ENCODE assay signal across 1 cellular context in genomic region chr9:124054671-124055212, GRCh38.
TF ChIP-seq lines count a peak whose summit lies in the region.

No MANE protein-coding gene starts in this region.

TF ChIP-seq in GM12878, 131 proteins besides CTCF, POLR2A, EP300 and RAD21 (continued from another document and continues in another):
- TF ChIP-seq, protein P1, sequence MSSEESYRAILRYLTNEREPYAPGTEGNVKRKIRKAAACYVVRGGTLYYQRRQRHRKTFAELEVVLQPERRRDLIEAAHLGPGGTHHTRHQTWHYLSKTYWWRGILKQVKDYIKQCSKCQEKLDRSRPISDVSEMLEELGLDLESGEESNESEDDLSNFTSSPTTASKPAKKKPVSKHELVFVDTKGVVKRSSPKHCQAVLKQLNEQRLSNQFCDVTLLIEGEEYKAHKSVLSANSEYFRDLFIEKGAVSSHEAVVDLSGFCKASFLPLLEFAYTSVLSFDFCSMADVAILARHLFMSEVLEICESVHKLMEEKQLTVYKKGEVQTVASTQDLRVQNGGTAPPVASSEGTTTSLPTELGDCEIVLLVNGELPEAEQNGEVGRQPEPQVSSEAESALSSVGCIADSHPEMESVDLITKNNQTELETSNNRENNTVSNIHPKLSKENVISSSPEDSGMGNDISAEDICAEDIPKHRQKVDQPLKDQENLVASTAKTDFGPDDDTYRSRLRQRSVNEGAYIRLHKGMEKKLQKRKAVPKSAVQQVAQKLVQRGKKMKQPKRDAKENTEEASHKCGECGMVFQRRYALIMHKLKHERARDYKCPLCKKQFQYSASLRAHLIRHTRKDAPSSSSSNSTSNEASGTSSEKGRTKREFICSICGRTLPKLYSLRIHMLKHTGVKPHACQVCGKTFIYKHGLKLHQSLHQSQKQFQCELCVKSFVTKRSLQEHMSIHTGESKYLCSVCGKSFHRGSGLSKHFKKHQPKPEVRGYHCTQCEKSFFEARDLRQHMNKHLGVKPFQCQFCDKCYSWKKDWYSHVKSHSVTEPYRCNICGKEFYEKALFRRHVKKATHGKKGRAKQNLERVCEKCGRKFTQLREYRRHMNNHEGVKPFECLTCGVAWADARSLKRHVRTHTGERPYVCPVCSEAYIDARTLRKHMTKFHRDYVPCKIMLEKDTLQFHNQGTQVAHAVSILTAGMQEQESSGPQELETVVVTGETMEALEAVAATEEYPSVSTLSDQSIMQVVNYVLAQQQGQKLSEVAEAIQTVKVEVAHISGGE (CRISPR knock-in tag; IDR thresholded peaks at IDR 0.05): no peak
- 0 out of 2 replicates have a peak, but pooled peaks have one; percentile 33 for TF ChIP-seq BMI1 (IDR thresholded peaks at IDR 0.05; ENCODE audit: borderline replicate concordance)
- TF ChIP-seq, protein P2, sequence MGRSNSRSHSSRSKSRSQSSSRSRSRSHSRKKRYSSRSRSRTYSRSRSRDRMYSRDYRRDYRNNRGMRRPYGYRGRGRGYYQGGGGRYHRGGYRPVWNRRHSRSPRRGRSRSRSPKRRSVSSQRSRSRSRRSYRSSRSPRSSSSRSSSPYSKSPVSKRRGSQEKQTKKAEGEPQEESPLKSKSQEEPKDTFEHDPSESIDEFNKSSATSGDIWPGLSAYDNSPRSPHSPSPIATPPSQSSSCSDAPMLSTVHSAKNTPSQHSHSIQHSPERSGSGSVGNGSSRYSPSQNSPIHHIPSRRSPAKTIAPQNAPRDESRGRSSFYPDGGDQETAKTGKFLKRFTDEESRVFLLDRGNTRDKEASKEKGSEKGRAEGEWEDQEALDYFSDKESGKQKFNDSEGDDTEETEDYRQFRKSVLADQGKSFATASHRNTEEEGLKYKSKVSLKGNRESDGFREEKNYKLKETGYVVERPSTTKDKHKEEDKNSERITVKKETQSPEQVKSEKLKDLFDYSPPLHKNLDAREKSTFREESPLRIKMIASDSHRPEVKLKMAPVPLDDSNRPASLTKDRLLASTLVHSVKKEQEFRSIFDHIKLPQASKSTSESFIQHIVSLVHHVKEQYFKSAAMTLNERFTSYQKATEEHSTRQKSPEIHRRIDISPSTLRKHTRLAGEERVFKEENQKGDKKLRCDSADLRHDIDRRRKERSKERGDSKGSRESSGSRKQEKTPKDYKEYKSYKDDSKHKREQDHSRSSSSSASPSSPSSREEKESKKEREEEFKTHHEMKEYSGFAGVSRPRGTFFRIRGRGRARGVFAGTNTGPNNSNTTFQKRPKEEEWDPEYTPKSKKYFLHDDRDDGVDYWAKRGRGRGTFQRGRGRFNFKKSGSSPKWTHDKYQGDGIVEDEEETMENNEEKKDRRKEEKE (IDR thresholded peaks at IDR 0.05): no peak
- TF ChIP-seq MLLT1 (IDR thresholded peaks at IDR 0.05): peak; percentile 99
- TF ChIP-seq DPF2 (IDR thresholded peaks at IDR 0.05): peak; percentile 85
- TF ChIP-seq NR2F1 (conservative IDR thresholded peaks at IDR 0.05): peak; percentile 91
- TF ChIP-seq ZNF274 (IDR thresholded peaks at IDR 0.05; ENCODE audit: insufficient read depth, insufficient read length): no peak
- peak; percentile 93; the same call in 1 of the 2 replicates for TF ChIP-seq MTA3 (IDR thresholded peaks at IDR 0.05; ENCODE audit: borderline replicate concordance, low read length)
- no peak for TF ChIP-seq CHD1 (IDR thresholded peaks at IDR 0.05; ENCODE audit: low read depth, low read length)
- TF ChIP-seq, protein P3, sequence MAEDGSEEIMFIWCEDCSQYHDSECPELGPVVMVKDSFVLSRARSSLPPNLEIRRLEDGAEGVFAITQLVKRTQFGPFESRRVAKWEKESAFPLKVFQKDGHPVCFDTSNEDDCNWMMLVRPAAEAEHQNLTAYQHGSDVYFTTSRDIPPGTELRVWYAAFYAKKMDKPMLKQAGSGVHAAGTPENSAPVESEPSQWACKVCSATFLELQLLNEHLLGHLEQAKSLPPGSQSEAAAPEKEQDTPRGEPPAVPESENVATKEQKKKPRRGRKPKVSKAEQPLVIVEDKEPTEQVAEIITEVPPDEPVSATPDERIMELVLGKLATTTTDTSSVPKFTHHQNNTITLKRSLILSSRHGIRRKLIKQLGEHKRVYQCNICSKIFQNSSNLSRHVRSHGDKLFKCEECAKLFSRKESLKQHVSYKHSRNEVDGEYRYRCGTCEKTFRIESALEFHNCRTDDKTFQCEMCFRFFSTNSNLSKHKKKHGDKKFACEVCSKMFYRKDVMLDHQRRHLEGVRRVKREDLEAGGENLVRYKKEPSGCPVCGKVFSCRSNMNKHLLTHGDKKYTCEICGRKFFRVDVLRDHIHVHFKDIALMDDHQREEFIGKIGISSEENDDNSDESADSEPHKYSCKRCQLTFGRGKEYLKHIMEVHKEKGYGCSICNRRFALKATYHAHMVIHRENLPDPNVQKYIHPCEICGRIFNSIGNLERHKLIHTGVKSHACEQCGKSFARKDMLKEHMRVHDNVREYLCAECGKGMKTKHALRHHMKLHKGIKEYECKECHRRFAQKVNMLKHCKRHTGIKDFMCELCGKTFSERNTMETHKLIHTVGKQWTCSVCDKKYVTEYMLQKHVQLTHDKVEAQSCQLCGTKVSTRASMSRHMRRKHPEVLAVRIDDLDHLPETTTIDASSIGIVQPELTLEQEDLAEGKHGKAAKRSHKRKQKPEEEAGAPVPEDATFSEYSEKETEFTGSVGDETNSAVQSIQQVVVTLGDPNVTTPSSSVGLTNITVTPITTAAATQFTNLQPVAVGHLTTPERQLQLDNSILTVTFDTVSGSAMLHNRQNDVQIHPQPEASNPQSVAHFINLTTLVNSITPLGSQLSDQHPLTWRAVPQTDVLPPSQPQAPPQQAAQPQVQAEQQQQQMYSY (CRISPR knock-in tag; IDR thresholded peaks at IDR 0.05): no peak
- 0 out of 2 replicates have a peak, but pooled peaks have one; percentile 59 for TF ChIP-seq MEF2A (IDR thresholded peaks at IDR 0.05; ENCODE audit: insufficient read depth, low read depth, low read length)
- TF ChIP-seq, protein P4, sequence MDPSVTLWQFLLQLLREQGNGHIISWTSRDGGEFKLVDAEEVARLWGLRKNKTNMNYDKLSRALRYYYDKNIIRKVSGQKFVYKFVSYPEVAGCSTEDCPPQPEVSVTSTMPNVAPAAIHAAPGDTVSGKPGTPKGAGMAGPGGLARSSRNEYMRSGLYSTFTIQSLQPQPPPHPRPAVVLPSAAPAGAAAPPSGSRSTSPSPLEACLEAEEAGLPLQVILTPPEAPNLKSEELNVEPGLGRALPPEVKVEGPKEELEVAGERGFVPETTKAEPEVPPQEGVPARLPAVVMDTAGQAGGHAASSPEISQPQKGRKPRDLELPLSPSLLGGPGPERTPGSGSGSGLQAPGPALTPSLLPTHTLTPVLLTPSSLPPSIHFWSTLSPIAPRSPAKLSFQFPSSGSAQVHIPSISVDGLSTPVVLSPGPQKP (IDR thresholded peaks at IDR 0.05; ENCODE audit: low read depth, low read length): no peak
- TF ChIP-seq SIN3A (IDR thresholded peaks at IDR 0.05; ENCODE audit: low read depth, low read length): no peak
- TF ChIP-seq RUNX3 (IDR thresholded peaks at IDR 0.05; ENCODE audit: low read length): peak; percentile 100
- peak; percentile 91 for TF ChIP-seq ZBED1 (IDR thresholded peaks at IDR 0.05; ENCODE audit: borderline replicate concordance)
- TF ChIP-seq YY1 (IDR thresholded peaks at IDR 0.05; ENCODE audit: low read depth, low read length): no peak
- TF ChIP-seq SMC3 (IDR thresholded peaks at IDR 0.05; ENCODE audit: borderline replicate concordance, low read length): no peak; the same call in 1 of the 2 replicates
- no peak for TF ChIP-seq USF1 (IDR thresholded peaks at IDR 0.05; ENCODE audit: borderline replicate concordance, extremely low read length, insufficient read depth, low read depth, low read length)
- peak; percentile 88 for TF ChIP-seq NBN (IDR thresholded peaks at IDR 0.05)
- TF ChIP-seq MXI1 (IDR thresholded peaks at IDR 0.05; ENCODE audit: low read depth, low read length): no peak
- 0 out of 2 replicates have a peak, but pooled peaks have one; percentile 44 for TF ChIP-seq JUND (IDR thresholded peaks at IDR 0.05; ENCODE audit: low read depth, low read length)
- TF ChIP-seq TBL1XR1 (IDR thresholded peaks at IDR 0.05; ENCODE audit: low read depth, low read length): peak; percentile 94
- no peak for TF ChIP-seq TAF1 (IDR thresholded peaks at IDR 0.05; ENCODE audit: borderline replicate concordance, low read depth, low read length)
- TF ChIP-seq EGR1 (IDR thresholded peaks at IDR 0.05; ENCODE audit: borderline replicate concordance in 1 of 2, low read depth in 2 of 2, low read length in 2 of 2): no peak
- TF ChIP-seq NRF1 (conservative IDR thresholded peaks at IDR 0.05; ENCODE audit: low read depth, low read length): no peak
- TF ChIP-seq, protein P5, sequence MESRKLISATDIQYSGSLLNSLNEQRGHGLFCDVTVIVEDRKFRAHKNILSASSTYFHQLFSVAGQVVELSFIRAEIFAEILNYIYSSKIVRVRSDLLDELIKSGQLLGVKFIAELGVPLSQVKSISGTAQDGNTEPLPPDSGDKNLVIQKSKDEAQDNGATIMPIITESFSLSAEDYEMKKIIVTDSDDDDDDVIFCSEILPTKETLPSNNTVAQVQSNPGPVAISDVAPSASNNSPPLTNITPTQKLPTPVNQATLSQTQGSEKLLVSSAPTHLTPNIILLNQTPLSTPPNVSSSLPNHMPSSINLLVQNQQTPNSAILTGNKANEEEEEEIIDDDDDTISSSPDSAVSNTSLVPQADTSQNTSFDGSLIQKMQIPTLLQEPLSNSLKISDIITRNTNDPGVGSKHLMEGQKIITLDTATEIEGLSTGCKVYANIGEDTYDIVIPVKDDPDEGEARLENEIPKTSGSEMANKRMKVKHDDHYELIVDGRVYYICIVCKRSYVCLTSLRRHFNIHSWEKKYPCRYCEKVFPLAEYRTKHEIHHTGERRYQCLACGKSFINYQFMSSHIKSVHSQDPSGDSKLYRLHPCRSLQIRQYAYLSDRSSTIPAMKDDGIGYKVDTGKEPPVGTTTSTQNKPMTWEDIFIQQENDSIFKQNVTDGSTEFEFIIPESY (IDR thresholded peaks at IDR 0.05): no peak
- no peak for TF ChIP-seq ZBTB40 (IDR thresholded peaks at IDR 0.05; ENCODE audit: borderline replicate concordance)
- TF ChIP-seq BHLHE40 (IDR thresholded peaks at IDR 0.05; ENCODE audit: borderline replicate concordance in 1 of 2, low read depth in 2 of 2, low read length in 1 of 2): peak; percentile 70 to 82
- TF ChIP-seq NFXL1 (IDR thresholded peaks at IDR 0.05; ENCODE audit: borderline replicate concordance): no peak
- no peak for TF ChIP-seq E2F4 (IDR thresholded peaks at IDR 0.05; ENCODE audit: low read depth, low read length)
- TF ChIP-seq PBX3 (IDR thresholded peaks at IDR 0.05; ENCODE audit: insufficient replicate concordance, low read depth, low read length): peak; percentile 48
- TF ChIP-seq YBX1 (IDR thresholded peaks at IDR 0.05): no peak
- TF ChIP-seq MEF2B (IDR thresholded peaks at IDR 0.05; ENCODE audit: partially characterized antibody, poor library complexity, severe bottlenecking): peak; percentile 76
- TF ChIP-seq RBBP5 (conservative IDR thresholded peaks at IDR 0.05): no peak
